10 cellular contexts compared by ENCODE assay signal in the genomic region with DNA sequence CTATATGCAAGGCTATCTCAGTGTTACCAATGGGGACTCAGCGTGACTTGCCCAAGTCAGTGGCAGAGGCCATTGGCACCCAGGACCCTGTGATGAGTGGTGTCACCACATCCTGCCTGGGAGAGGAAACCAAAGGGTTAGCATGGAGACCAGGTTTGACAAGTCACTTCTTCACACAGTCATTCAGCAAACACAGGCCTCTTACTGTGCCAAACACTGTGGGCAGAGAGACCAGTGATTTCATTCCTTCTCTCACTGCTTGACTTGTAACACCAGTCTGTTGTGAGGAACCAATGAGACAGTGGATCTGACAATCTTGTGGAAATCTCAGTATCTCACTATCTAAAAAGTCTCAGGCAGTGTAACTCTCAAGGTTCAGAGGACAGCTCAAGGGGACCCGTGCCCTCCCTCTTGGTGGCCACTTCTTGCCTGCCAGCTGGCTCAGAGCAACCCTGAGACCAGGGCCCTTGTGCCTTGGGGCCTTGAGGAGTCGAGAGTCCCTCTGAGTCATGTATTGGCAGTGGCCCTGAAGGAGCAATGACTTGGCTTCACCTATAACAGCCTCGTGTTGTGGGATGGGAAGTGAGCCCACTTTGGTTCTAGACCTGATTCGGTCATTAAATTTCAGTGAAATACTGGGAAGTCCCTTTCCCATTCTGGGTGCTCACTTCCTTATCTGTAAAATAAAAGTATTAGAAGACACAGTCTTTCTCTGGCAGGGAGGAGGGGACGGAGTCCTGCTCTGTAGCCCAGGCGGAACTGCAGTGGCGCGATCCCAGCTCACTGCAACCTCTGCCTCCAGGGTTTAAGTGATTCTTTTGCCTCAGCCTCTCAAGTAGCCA. TPM values are rescaled to one million over a fixed set of nuclear protein-coding genes. Genes with fewer than 3 reads are reported as not detected.
A peak's percentile ranks its signal among the peaks of the same experiment; 100 is the strongest.
DNase-seq lines count a peak whose midpoint lies in the region; ATAC-seq and TF ChIP-seq lines count a peak whose summit lies in the region.
"Had no signal": no experiment of that assay in that cellular context is flagged by ENCODE, and none has a peak within 500 bp of the region (broad histone marks: within the 10 kb centered on the region; RNA-seq: fewer than 3 reads in every experiment).

No MANE protein-coding gene starts in this region.

- no peaks in the 10 kb centered on the region for H3K9me3 ChIP-seq in RWPE2 (ENCODE audit: severe bottlenecking)
- H3K9me3 ChIP-seq in gastroesophageal sphincter: no peaks in the 10 kb centered on the region

- TF ChIP-seq EP300 in gastroesophageal sphincter (IDR thresholded peaks at IDR 0.05): no peak

- H3K27me3 ChIP-seq in RWPE2 (ENCODE audit: insufficient read depth, poor library complexity, severe bottlenecking) (no peaks in the 10 kb centered on the region), gastroesophageal sphincter (no peaks in the 10 kb centered on the region)

- WGBS in gastroesophageal sphincter (ENCODE audit: low coverage in 1 of 2), 2 donors: 72% methylated on average over 2 of the region's 9 CpGs; no CpG with 5 or more reads in 1 of the 2 donors

- peak overlapping the region in 1 of 6 donors; percentile 84 for H3K27ac Mint-ChIP-seq in naive B cell
- H3K27ac Mint-ChIP-seq: nephron had no signal

- no peak overlapping the region for H3K4me3 Mint-ChIP-seq in naive B cell
- H3K4me3 Mint-ChIP-seq: central memory CD8-positive, alpha-beta T cell; nephron had no signal

- H3K27ac ChIP-seq in RWPE2 (ENCODE audit: poor library complexity, severe bottlenecking): no peak overlapping the region
- H3K27ac ChIP-seq in gastroesophageal sphincter: no peak overlapping the region

- H3K4me3 ChIP-seq in RWPE2 (ENCODE audit: severe bottlenecking) (no peak overlapping the region), gastroesophageal sphincter (no peak overlapping the region)

- H3K36me3 Mint-ChIP-seq in naive B cell: no peaks in the 10 kb centered on the region

- H3K36me3 ChIP-seq in RWPE2 (ENCODE audit: low read depth) (no peaks in the 10 kb centered on the region), gastroesophageal sphincter (no peaks in the 10 kb centered on the region)

- no peaks in the 10 kb centered on the region for H3K27me3 Mint-ChIP-seq in naive B cell

- H3K9me3 Mint-ChIP-seq in naive B cell: no peaks in the 10 kb centered on the region
- H3K9me3 Mint-ChIP-seq: central memory CD8-positive, alpha-beta T cell had no signal

- peaks cover 0 to 7% (median 0%) of the 10 kb centered on the region in 3 donors for H3K4me1 Mint-ChIP-seq in naive B cell
- H3K4me1 Mint-ChIP-seq: central memory CD8-positive, alpha-beta T cell; nephron had no signal

- in situ Hi-C loops in GM13976 (cut with MboI; ENCODE audit: low sequenced_read_pairs, unreplicated experiment): no loop called here

- DNase-seq in GM13976 (ENCODE audit: low spot score) (peak; percentile 53), RWPE2 (ENCODE audit: low spot score) (no peak), naive B cell (no peak), HuH-7.5 (ENCODE audit: low spot score) (no peak), COR-L47 (lab: John Stamatoyannopoulos, UW) (no peak)

- TF ChIP-seq CTCF in GM13976 (IDR thresholded peaks at IDR 0.05; ENCODE audit: borderline replicate concordance, control extremely low read depth, extremely low read depth, insufficient read depth, missing control alignments) (no peak), RWPE2 (IDR thresholded peaks at IDR 0.05; ENCODE audit: poor library complexity, severe bottlenecking) (no peak), gastroesophageal sphincter (IDR thresholded peaks at IDR 0.05) (no peak)

- H3K4me1 ChIP-seq in RWPE2 (ENCODE audit: insufficient read depth, poor library complexity, severe bottlenecking) (peaks cover 6% of the 10 kb centered on the region), gastroesophageal sphincter (no peaks in the 10 kb centered on the region)

- no peak for TF ChIP-seq POLR2A in gastroesophageal sphincter (IDR thresholded peaks at IDR 0.05)

- ATAC-seq in GM21786 (IDR thresholded peaks at IDR 0.05; ENCODE audit: unreplicated experiment) (peak; percentile 55), RWPE2 (ENCODE audit: low read depth) (peak; percentile 32; the same call in 1 of the 3 replicates), naive B cell (ENCODE audit: low read depth in 2 of 2) (peak; percentile 20 to 30), gastroesophageal sphincter (no peak), HG03135 (IDR thresholded peaks at IDR 0.05; ENCODE audit: unreplicated experiment) (no peak)

RNA-seq across cellular contexts. Expression of a gene that starts 1.6 kb away (rescaled TPM):
- not detected for polyA plus RNA-seq in naive B cell (ENCODE audit: low read depth in 6 of 6)
- total RNA-seq in gastroesophageal sphincter: not detected

Comparison
In these comparisons a context has a peak if more than half of its experiments do, and no peak if none do; other contexts are left out.
1. ATAC-seq: peak in GM21786 (single experiment), RWPE2 (single experiment) and naive B cell (2 of 2); none in gastroesophageal sphincter (single experiment) and HG03135 (single experiment).